In genomic region chr2:138504092-138504491, GRCh38 we compare ENCODE assay signal across 9 cellular contexts. TPM values are rescaled to one million over a fixed set of nuclear protein-coding genes. Genes with fewer than 3 reads are reported as not detected.
A peak's percentile ranks its signal among the peaks of the same experiment; 100 is the strongest.
DNase-seq lines count a peak whose midpoint lies in the region; ATAC-seq and TF ChIP-seq lines count a peak whose summit lies in the region.
"Had no signal": no experiment of that assay in that cellular context is flagged by ENCODE, and none has a peak within 500 bp of the region (broad histone marks: within the 10 kb centered on the region; RNA-seq: fewer than 3 reads in every experiment).

No MANE protein-coding gene starts in this region.

- H3K9me3 ChIP-seq in OCI-LY7 (ENCODE audit: low read length) (no peaks in the 10 kb centered on the region), endodermal cell (ENCODE audit: control insufficient read depth, low read length) (no peaks in the 10 kb centered on the region), gastrocnemius medialis (no peaks in the 10 kb centered on the region)
- H3K9me3 ChIP-seq: prostate gland had no signal

- in situ Hi-C loops in gastrocnemius medialis (cut with MboI; ENCODE audit: low sequenced_read_pairs in 4 of 4), result no loop called here
- in situ Hi-C loops in GM13976 (cut with MboI; ENCODE audit: low sequenced_read_pairs, unreplicated experiment), result no loop called here

- TF ChIP-seq CTCF in GM12875 (IDR thresholded peaks at IDR 0.05; ENCODE audit: borderline replicate concordance, insufficient read depth, low read depth, low read length) (no peak), OCI-LY7 (conservative IDR thresholded peaks at IDR 0.05; ENCODE audit: low read length) (no peak), endodermal cell (conservative IDR thresholded peaks at IDR 0.05) (no peak), gastrocnemius medialis (IDR thresholded peaks at IDR 0.05 in 4 of 5, conservative IDR thresholded peaks at IDR 0.05 in 1 of 5) (no peak), GM13976 (IDR thresholded peaks at IDR 0.05; ENCODE audit: borderline replicate concordance, control extremely low read depth, extremely low read depth, insufficient read depth, missing control alignments) (no peak)

- peaks cover 36% of the 10 kb centered on the region for H3K4me1 Mint-ChIP-seq in endodermal cell

- peaks cover 11% of the 10 kb centered on the region for H3K36me3 ChIP-seq in OCI-LY7 (ENCODE audit: insufficient read depth, low read length)
- H3K36me3 ChIP-seq in endodermal cell (ENCODE audit: control insufficient read depth, insufficient read depth, low read length), result no peaks in the 10 kb centered on the region
- no peaks in the 10 kb centered on the region for H3K36me3 ChIP-seq in gastrocnemius medialis
- H3K36me3 ChIP-seq: prostate gland had no signal

- peak overlapping the region; percentile 89 for H3K27ac ChIP-seq in OCI-LY7 (ENCODE audit: low read depth, low read length, poor library complexity, severe bottlenecking)
- H3K27ac ChIP-seq in endodermal cell (ENCODE audit: low read depth, low read length), result no peak overlapping the region
- peak overlapping the region in 3 of 4 donors; percentile 87 to 93 (median 89) for H3K27ac ChIP-seq in gastrocnemius medialis

- H3K4me1 ChIP-seq in OCI-LY7 (ENCODE audit: insufficient read depth, low read length, poor library complexity, severe bottlenecking), result peaks cover 31% of the 10 kb centered on the region
- no peaks in the 10 kb centered on the region for H3K4me1 ChIP-seq in endodermal cell (ENCODE audit: control insufficient read depth, insufficient read depth, low read length)
- H3K4me1 ChIP-seq in gastrocnemius medialis, result peaks cover 47 to 49% of the 10 kb centered on the region in 2 donors
- H3K4me1 ChIP-seq: prostate gland had no signal

- H3K27me3 ChIP-seq in endodermal cell (ENCODE audit: control insufficient read depth, insufficient read depth, low read length, poor library complexity, severe bottlenecking) (no peaks in the 10 kb centered on the region), gastrocnemius medialis (no peaks in the 10 kb centered on the region)

- no peaks in the 10 kb centered on the region for H3K36me3 Mint-ChIP-seq in endodermal cell (ENCODE audit: low read depth)

- TF ChIP-seq POLR2A in gastrocnemius medialis (IDR thresholded peaks at IDR 0.05), result no peak

- DNase-seq in OCI-LY7 (ENCODE audit: low spot score), result no peak
- DNase-seq in endodermal cell, result no peak
- no peak for DNase-seq in gastrocnemius medialis
- DNase-seq in stimulated activated CD4-positive, alpha-beta T cell treated with anti-CD3 and anti-CD28 coated beads, Interleukin-4, amount 100 ng/mL, for 1 hour, result no peak
- DNase-seq in GM13976 (ENCODE audit: low spot score), result no peak
- DNase-seq: anterior cingulate cortex had no signal

- H3K4me3 ChIP-seq in GM12875 (ENCODE audit: low read depth, low read length) (peak overlapping the region; percentile 6), OCI-LY7 (ENCODE audit: low read depth, low read length, poor library complexity, severe bottlenecking) (peak overlapping the region; percentile 77), endodermal cell (ENCODE audit: low read length) (peak overlapping the region; percentile 95), gastrocnemius medialis (peak overlapping the region in 2 of 4 donors; percentile 65 to 89)

- H3K79me2 ChIP-seq in OCI-LY7 (ENCODE audit: insufficient read depth, low read depth, low read length), result peaks cover 70% of the 10 kb centered on the region

- POLR2A ChIA-PET in OCI-LY7 (lab: Charles Lee), result interaction anchor here (0.6 to 1.7 kb wide), 3 partner anchors 11 to 31 kb away, joined by 3 to 5 read pairs (median 4); no protein-coding TSS in a partner anchor

- CTCF ChIA-PET in OCI-LY7 (lab: Charles Lee; ENCODE audit: unreplicated experiment), result no interaction called here

- no TSS peak for BruUV-seq in OCI-LY7 (replicated peaks; lab: Mats Ljungman, UMichigan)

- H3K9me2 ChIP-seq in OCI-LY7 (ENCODE audit: insufficient read depth, low read length), result no peaks in the 10 kb centered on the region

- no peak overlapping the region for H3K9ac ChIP-seq in endodermal cell (ENCODE audit: extremely low read depth, low read length, poor library complexity, severe bottlenecking)

- H3K27ac Mint-ChIP-seq in endodermal cell, result no peak overlapping the region

- peak overlapping the region; percentile 76 for H3K4me2 ChIP-seq in OCI-LY7 (ENCODE audit: low read length)

- H3K9me3 Mint-ChIP-seq in endodermal cell, result no peaks in the 10 kb centered on the region

- peaks cover 16% of the 10 kb centered on the region for H4K20me1 ChIP-seq in OCI-LY7 (ENCODE audit: insufficient read depth, low read length)

- H3K4me3 Mint-ChIP-seq in endodermal cell, result peak overlapping the region; percentile 87

- intact Hi-C loops in OCI-LY7 (cut with micrococcal nuclease; ENCODE audit: unreplicated experiment), result no loop called here
- intact Hi-C loops in gastrocnemius medialis (cut with DNase I; ENCODE audit: low total_unique reads), result loop anchor here (5.0 to 10.0 kb wide), 2 partner anchors 43 to 539 kb away; partner anchors contain the start of gene HNMT

- H2AFZ ChIP-seq in OCI-LY7 (ENCODE audit: low read length), result no peak overlapping the region

- no peak for ATAC-seq in gastrocnemius medialis
- no peak for ATAC-seq in GM19463 (IDR thresholded peaks at IDR 0.05; ENCODE audit: unreplicated experiment)

- H3K27me3 Mint-ChIP-seq in endodermal cell (ENCODE audit: insufficient read depth), result no peaks in the 10 kb centered on the region

RNA-seq across cellular contexts. Expression of gene SPOPL, which starts 2.5 kb away (rescaled TPM):
- total RNA-seq in OCI-LY7 (2014; rRNA removed; shearing (Covaris generic)), result 11.4 and 15.1 TPM in 2 replicates
- total RNA-seq in OCI-LY7 (2022) (18.3 and 19.8 TPM in 2 replicates), endodermal cell (10 to 100 TPM; 17.4 to 26.9 TPM), gastrocnemius medialis (10 to 100 TPM; 11.2 to 17.7 (median 12.5) TPM)
- polyA plus RNA-seq in endodermal cell (2013, experiment 1 of 2), result 14.2 TPM
- polyA plus RNA-seq in endodermal cell (2013, experiment 2 of 2), result 11.8 TPM
